ENCODE assay signal across 8 cellular contexts in genomic region chr7:21261627-21262564, GRCh38.
DNase-seq lines count a peak whose midpoint lies in the region; ATAC-seq and TF ChIP-seq lines count a peak whose summit lies in the region.

No MANE protein-coding gene starts in this region.

- H3K4me1 Mint-ChIP-seq in stimulated activated memory B cell treated with anti-CD40 and anti-IgM and Interleukin-4, amounts not matched to agents 10 μg/mL and 1 μg/mL and 100 μg/mL, for 72 hours = peaks cover 11% of the 10 kb centered on the region

- intact Hi-C loops in adrenal gland (cut with DNase I) (loop anchor here in 1 of 2 donors (5.0 kb wide), 1 partner anchor 240 kb away; no protein-coding TSS in a partner anchor), right lobe of liver (cut with DNase I) (loop anchor here in 1 of 2 donors (10.0 kb wide), 1 partner anchor 243 kb away; no protein-coding TSS in a partner anchor)

- H3K36me3 Mint-ChIP-seq in stimulated activated memory B cell treated with anti-CD40 and anti-IgM and Interleukin-4, amounts not matched to agents 10 μg/mL and 1 μg/mL and 100 μg/mL, for 72 hours = no peaks in the 10 kb centered on the region

- H3K27me3 ChIP-seq in adrenal gland = no peaks in the 10 kb centered on the region
- H3K27me3 ChIP-seq in right lobe of liver = no peaks in the 10 kb centered on the region

- H3K9me3 Mint-ChIP-seq in stimulated activated memory B cell treated with anti-CD40 and anti-IgM and Interleukin-4, amounts not matched to agents 10 μg/mL and 1 μg/mL and 100 μg/mL, for 72 hours = no peaks in the 10 kb centered on the region

- DNase-seq in ELR (ENCODE audit: low read depth) (peak; percentile 51), Kasumi-1 (lab: John Stamatoyannopoulos, UW) (peak; percentile 75 to 88), SKM-1 treated with dmso at 0.1 percent for 144 hours (lab: John Stamatoyannopoulos, UW; ENCODE audit: unreplicated experiment) (peak; percentile 40), adrenal gland (peak in 5 of 7 donors; percentile 10 to 52 (median 20)), right lobe of liver (peak in 2 of 3 donors; percentile 29 to 45), NCI-H2107 (lab: John Stamatoyannopoulos, UW) (no peak)

- H3K27ac ChIP-seq in adrenal gland (no peak overlapping the region), right lobe of liver (no peak overlapping the region)

- TF ChIP-seq POLR2A in adrenal gland (IDR thresholded peaks at IDR 0.05) (no peak), right lobe of liver (IDR thresholded peaks at IDR 0.05) (no peak)

- no peak overlapping the region for H3K4me3 Mint-ChIP-seq in stimulated activated memory B cell treated with anti-CD40 and anti-IgM and Interleukin-4, amounts not matched to agents 10 μg/mL and 1 μg/mL and 100 μg/mL, for 72 hours

- no peak overlapping the region for H3K4me3 ChIP-seq in adrenal gland
- no peak overlapping the region for H3K4me3 ChIP-seq in right lobe of liver

- H3K27ac Mint-ChIP-seq in stimulated activated memory B cell treated with anti-CD40 and anti-IgM and Interleukin-4, amounts not matched to agents 10 μg/mL and 1 μg/mL and 100 μg/mL, for 72 hours = no peak overlapping the region

- TF ChIP-seq CTCF in adrenal gland (IDR thresholded peaks at IDR 0.05) (peak in 4 of 6 experiments; percentile 24 to 43 (median 38)), right lobe of liver (IDR thresholded peaks at IDR 0.05) (peak; percentile 35 to 45 (median 40))

- ATAC-seq in GM21528 (IDR thresholded peaks at IDR 0.05; ENCODE audit: low FRiP score, unreplicated experiment) (peak; percentile 82), right lobe of liver (peak; percentile 44 to 69 (median 64))
- ATAC-seq in stimulated activated memory B cell treated with anti-CD40 and anti-IgM and Interleukin-4, amounts not matched to agents 10 μg/mL and 1 μg/mL and 100 μg/mL, for 72 hours = peak; percentile 83

- H3K36me3 ChIP-seq in adrenal gland (replicated peaks in 1 of 2) (no peaks in the 10 kb centered on the region), right lobe of liver (no peaks in the 10 kb centered on the region)

- 13 to 33% (median 24%) methylated on average over 8 of the region's 8 CpGs for WGBS in adrenal gland, 4 donors
- WGBS in right lobe of liver (ENCODE audit: insufficient coverage, low coverage, low lambda C conversion rate, missing lambda C conversion rate) = 31% methylated on average over 8 of the region's 8 CpGs

- H3K4me1 ChIP-seq in adrenal gland (replicated peaks in 1 of 2) = no peaks in the 10 kb centered on the region
- no peaks in the 10 kb centered on the region for H3K4me1 ChIP-seq in right lobe of liver

- H3K27me3 Mint-ChIP-seq in stimulated activated memory B cell treated with anti-CD40 and anti-IgM and Interleukin-4, amounts not matched to agents 10 μg/mL and 1 μg/mL and 100 μg/mL, for 72 hours = no peaks in the 10 kb centered on the region

- H3K9me3 ChIP-seq in adrenal gland (replicated peaks in 1 of 3) = no peaks in the 10 kb centered on the region
- H3K9me3 ChIP-seq in right lobe of liver = no peaks in the 10 kb centered on the region
